ENCODE assay signal across 13 cellular contexts in the genomic region with DNA sequence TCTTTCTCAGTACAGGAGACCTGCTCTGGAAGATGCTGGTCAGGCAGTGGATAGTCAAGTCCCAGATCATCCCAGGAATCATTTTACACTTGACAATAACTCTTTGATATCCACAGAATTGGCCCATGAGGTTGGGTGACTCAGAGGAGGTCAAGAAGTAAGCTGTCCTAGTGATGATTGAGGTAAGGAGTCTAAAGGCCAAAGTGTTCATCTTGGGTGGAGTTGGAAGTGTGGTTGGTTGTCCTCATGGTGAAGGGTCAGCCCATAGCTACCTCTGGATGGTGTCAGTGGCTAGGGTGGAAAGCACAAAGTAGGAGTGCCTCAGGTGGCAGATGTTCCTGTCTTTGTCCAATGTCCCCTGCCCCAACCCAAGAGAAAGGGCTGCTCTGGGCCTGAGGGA. TPM values are rescaled to one million over a fixed set of nuclear protein-coding genes. Genes with fewer than 3 reads are reported as not detected.
DNase-seq lines count a peak whose midpoint lies in the region; ATAC-seq and TF ChIP-seq lines count a peak whose summit lies in the region.
"Had no signal": no experiment of that assay in that cellular context is flagged by ENCODE, and none has a peak within 500 bp of the region (broad histone marks: within the 10 kb centered on the region; RNA-seq: fewer than 3 reads in every experiment).

No MANE protein-coding gene starts in this region.

- no peak for ATAC-seq in activated naive CD8-positive, alpha-beta T cell treated with anti-CD3 and anti-CD28 coated beads, Interleukin-2, amount 10 ng/mL, durations not matched to agents 7 days and 5 days (ENCODE audit: low read depth)
- ATAC-seq in activated naive CD8-positive, alpha-beta T cell treated with anti-CD3 and anti-CD28 coated beads, Interleukin-2, amount 50 U/mL, for 24 hours, result no peak
- ATAC-seq in IMR-90 (ENCODE audit: low read depth) (no peak), left colon (peak; percentile 71)
- ATAC-seq in stimulated activated effector memory CD8-positive, alpha-beta T cell treated with anti-CD3 and anti-CD28 coated beads, Interleukin-12 subunit alpha, Interleukin-12 subunit beta, amount 100 ng/mL, for 72 hours, result no peak

- no peaks in the 10 kb centered on the region for H3K9me1 ChIP-seq in IMR-90 (ENCODE audit: insufficient read depth, low read length)

- H3K27ac Mint-ChIP-seq in activated naive CD8-positive, alpha-beta T cell treated with anti-CD3 and anti-CD28 coated beads, Interleukin-2, amount 10 ng/mL, durations not matched to agents 7 days and 5 days, result peak overlapping the region; percentile 31
- no peak overlapping the region for H3K27ac Mint-ChIP-seq in activated naive CD8-positive, alpha-beta T cell treated with anti-CD3 and anti-CD28 coated beads, Interleukin-2, amount 50 U/mL, for 24 hours
- H3K27ac Mint-ChIP-seq in stimulated activated effector memory CD8-positive, alpha-beta T cell treated with anti-CD3 and anti-CD28 coated beads, Interleukin-12 subunit alpha, Interleukin-12 subunit beta, amount 100 ng/mL, for 72 hours, result no peak overlapping the region
- H3K27ac Mint-ChIP-seq: IgD-negative memory B cell had no signal

- no peak overlapping the region for H2BK5ac ChIP-seq in IMR-90 (ENCODE audit: low read depth, low read length, poor library complexity, severe bottlenecking)

- in situ Hi-C loops in IMR-90 (cut with MboI; ENCODE audit: low sequenced_read_pairs), result loop anchor here (10.0 to 25.0 kb wide), 3 partner anchors 156 to 669 kb away; partner anchors contain the start of genes INSL6 and PLGRKT

- no peak overlapping the region for H4K91ac ChIP-seq in IMR-90 (ENCODE audit: insufficient read depth, low read depth, low read length)

- no peaks in the 10 kb centered on the region for H3K4me1 ChIP-seq in IMR-90 (ENCODE audit: control insufficient read depth, insufficient read depth, low read length)
- H3K4me1 ChIP-seq: BLaER1 had no signal

- POLR2A ChIA-PET in activated naive CD8-positive, alpha-beta T cell treated with anti-CD3 and anti-CD28 coated beads, Interleukin-2, amount 10 ng/mL, durations not matched to agents 7 days and 5 days (lab: Charles Lee), result interaction anchor here (0.7 kb wide), 1 partner anchor 223 kb away, joined by 3 read pairs; no protein-coding TSS in a partner anchor
- POLR2A ChIA-PET in IMR-90 (lab: Charles Lee; ENCODE audit: unreplicated experiment), result no interaction called here

- H4K8ac ChIP-seq in IMR-90 (ENCODE audit: low read depth in 2 of 2, low read length in 2 of 2), result no peak overlapping the region

- H3K9me3 Mint-ChIP-seq in activated naive CD8-positive, alpha-beta T cell treated with anti-CD3 and anti-CD28 coated beads, Interleukin-2, amount 10 ng/mL, durations not matched to agents 7 days and 5 days, result peaks cover 1% of the 10 kb centered on the region
- no peaks in the 10 kb centered on the region for H3K9me3 Mint-ChIP-seq in activated naive CD8-positive, alpha-beta T cell treated with anti-CD3 and anti-CD28 coated beads, Interleukin-2, amount 50 U/mL, for 24 hours
- H3K9me3 Mint-ChIP-seq in stimulated activated effector memory CD8-positive, alpha-beta T cell treated with anti-CD3 and anti-CD28 coated beads, Interleukin-12 subunit alpha, Interleukin-12 subunit beta, amount 100 ng/mL, for 72 hours, result no peaks in the 10 kb centered on the region
- H3K9me3 Mint-ChIP-seq: IgD-negative memory B cell had no signal

- CTCF ChIA-PET in IMR-90 (lab: Yijun Ruan, JAX), result no interaction called here

- no peak for TF ChIP-seq POLR2A in IMR-90 (IDR thresholded peaks at IDR 0.05; ENCODE audit: low read depth, low read length)

- H2AFZ ChIP-seq in IMR-90 (replicated peaks; ENCODE audit: low read length, poor library complexity), result no peak overlapping the region

- no peak for DNase-seq in activated naive CD8-positive, alpha-beta T cell treated with anti-CD3 and anti-CD28 coated beads, Interleukin-2, amount 10 ng/mL, durations not matched to agents 7 days and 5 days
- no peak for DNase-seq in activated naive CD8-positive, alpha-beta T cell treated with anti-CD3 and anti-CD28 coated beads, Interleukin-2, amount 50 U/mL, for 24 hours
- DNase-seq in IMR-90 (no peak), left colon (no peak), NCI-H1105 treated with DMSO at 0.1 percent for 48 hours (lab: John Stamatoyannopoulos, UW) (no peak)
- DNase-seq in activated CD8-positive, alpha-beta memory T cell treated with anti-CD3 and anti-CD28 coated beads, Interleukin-2, amount 50 U/mL, for 48 hours, result no peak
- no peak for DNase-seq in stimulated activated effector memory CD8-positive, alpha-beta T cell treated with anti-CD3 and anti-CD28 coated beads, Interleukin-12 subunit alpha, Interleukin-12 subunit beta, amount 100 ng/mL, for 72 hours (ENCODE audit: low spot score in 2 of 2)
- DNase-seq: 8988T, AML-193, GF-D8 had no signal

- H2AK5ac ChIP-seq in IMR-90 (ENCODE audit: low read depth, low read length), result no peak overlapping the region

- H4K5ac ChIP-seq in IMR-90 (ENCODE audit: low read depth, low read length), result no peak overlapping the region

- H3K4me2 ChIP-seq in IMR-90 (ENCODE audit: low read depth, low read length), result no peak overlapping the region
- H3K4me2 ChIP-seq: BLaER1 had no signal

- no peaks in the 10 kb centered on the region for H3K79me1 ChIP-seq in IMR-90 (ENCODE audit: low read depth in 1 of 2, low read length in 2 of 2)

- TF ChIP-seq CTCF in IMR-90 (conservative IDR thresholded peaks at IDR 0.05; ENCODE audit: low read depth, low read length), result no peak

- no peak overlapping the region for H3K14ac ChIP-seq in IMR-90 (replicated peaks; ENCODE audit: low read depth, low read length)

- no peak overlapping the region for H3K9ac ChIP-seq in IMR-90 (ENCODE audit: low read depth, low read length)
- H3K9ac ChIP-seq: BLaER1 had no signal

- H3K27me3 Mint-ChIP-seq in activated naive CD8-positive, alpha-beta T cell treated with anti-CD3 and anti-CD28 coated beads, Interleukin-2, amount 10 ng/mL, durations not matched to agents 7 days and 5 days, result peaks cover 4% of the 10 kb centered on the region
- no peaks in the 10 kb centered on the region for H3K27me3 Mint-ChIP-seq in activated naive CD8-positive, alpha-beta T cell treated with anti-CD3 and anti-CD28 coated beads, Interleukin-2, amount 50 U/mL, for 24 hours

- H2BK20ac ChIP-seq in IMR-90 (ENCODE audit: low read depth, low read length), result no peak overlapping the region

- intact Hi-C loops in IMR-90 (cut with micrococcal nuclease), result no loop called here
- intact Hi-C loops in left colon (cut with DNase I, micrococcal nuclease), result no loop called here

- H3K4me3 ChIP-seq in IMR-90 (ENCODE audit: insufficient read depth, low read depth, low read length), result no peak overlapping the region
- H3K4me3 ChIP-seq: BLaER1 had no signal

- no peak overlapping the region for H2BK15ac ChIP-seq in IMR-90 (ENCODE audit: low read depth, low read length)

- dilution Hi-C loops in IMR-90 (cut with HindIII; ENCODE audit: low sequenced_read_pairs, unreplicated experiment), result no loop called here

- peaks cover 2% of the 10 kb centered on the region for H3K36me3 Mint-ChIP-seq in activated naive CD8-positive, alpha-beta T cell treated with anti-CD3 and anti-CD28 coated beads, Interleukin-2, amount 10 ng/mL, durations not matched to agents 7 days and 5 days
- H3K36me3 Mint-ChIP-seq in activated naive CD8-positive, alpha-beta T cell treated with anti-CD3 and anti-CD28 coated beads, Interleukin-2, amount 50 U/mL, for 24 hours (ENCODE audit: low read depth), result no peaks in the 10 kb centered on the region
- H3K36me3 Mint-ChIP-seq in stimulated activated effector memory CD8-positive, alpha-beta T cell treated with anti-CD3 and anti-CD28 coated beads, Interleukin-12 subunit alpha, Interleukin-12 subunit beta, amount 100 ng/mL, for 72 hours, result no peaks in the 10 kb centered on the region
- H3K36me3 Mint-ChIP-seq: IgD-negative memory B cell had no signal

- no peak for TF ChIP-seq RAD21 in IMR-90 (IDR thresholded peaks at IDR 0.05; ENCODE audit: low read length)

- H3K9me3 ChIP-seq in IMR-90 (ENCODE audit: control insufficient read depth, insufficient read depth, low read length), result no peaks in the 10 kb centered on the region
- H3K9me3 ChIP-seq: BLaER1 had no signal

- BruUV-seq in IMR-90 (replicated peaks; lab: Mats Ljungman, UMichigan), result no TSS peak

- H3K4me1 Mint-ChIP-seq in activated naive CD8-positive, alpha-beta T cell treated with anti-CD3 and anti-CD28 coated beads, Interleukin-2, amount 10 ng/mL, durations not matched to agents 7 days and 5 days, result peaks cover 6% of the 10 kb centered on the region
- peaks cover 5% of the 10 kb centered on the region for H3K4me1 Mint-ChIP-seq in activated naive CD8-positive, alpha-beta T cell treated with anti-CD3 and anti-CD28 coated beads, Interleukin-2, amount 50 U/mL, for 24 hours
- H3K4me1 Mint-ChIP-seq in stimulated activated effector memory CD8-positive, alpha-beta T cell treated with anti-CD3 and anti-CD28 coated beads, Interleukin-12 subunit alpha, Interleukin-12 subunit beta, amount 100 ng/mL, for 72 hours, result no peaks in the 10 kb centered on the region

- H4K20me1 ChIP-seq in IMR-90 (ENCODE audit: insufficient read depth, low read length), result no peaks in the 10 kb centered on the region
- H4K20me1 ChIP-seq: BLaER1 had no signal

- H3K4ac ChIP-seq in IMR-90 (ENCODE audit: low read depth, low read length), result no peak overlapping the region

- H2BK120ac ChIP-seq in IMR-90 (ENCODE audit: low read depth, low read length), result no peak overlapping the region

- no peak overlapping the region for H3K4me3 Mint-ChIP-seq in activated naive CD8-positive, alpha-beta T cell treated with anti-CD3 and anti-CD28 coated beads, Interleukin-2, amount 10 ng/mL, durations not matched to agents 7 days and 5 days
- H3K4me3 Mint-ChIP-seq in activated naive CD8-positive, alpha-beta T cell treated with anti-CD3 and anti-CD28 coated beads, Interleukin-2, amount 50 U/mL, for 24 hours, result no peak overlapping the region
- H3K4me3 Mint-ChIP-seq in stimulated activated effector memory CD8-positive, alpha-beta T cell treated with anti-CD3 and anti-CD28 coated beads, Interleukin-12 subunit alpha, Interleukin-12 subunit beta, amount 100 ng/mL, for 72 hours, result no peak overlapping the region
- H3K4me3 Mint-ChIP-seq: IgD-negative memory B cell had no signal

- H3K36me3 ChIP-seq in IMR-90 (ENCODE audit: control insufficient read depth, insufficient read depth, low read length), result no peaks in the 10 kb centered on the region
- H3K36me3 ChIP-seq: BLaER1 had no signal

- peak overlapping the region; percentile 37 for H2AK9ac ChIP-seq in IMR-90 (replicated peaks; ENCODE audit: low read depth, low read length, poor library complexity)

- H3K18ac ChIP-seq in IMR-90 (ENCODE audit: low read depth, low read length), result no peak overlapping the region

- no peak overlapping the region for H3K56ac ChIP-seq in IMR-90 (ENCODE audit: extremely low read depth, insufficient read depth, low read length)

- H3K23ac ChIP-seq in IMR-90 (ENCODE audit: low read depth, low read length), result no peak overlapping the region

- no peak overlapping the region for H3K27ac ChIP-seq in IMR-90 (ENCODE audit: insufficient read depth, low read length)
- H3K27ac ChIP-seq: BLaER1, HL-60 had no signal

- no peaks in the 10 kb centered on the region for H3K27me3 ChIP-seq in IMR-90 (ENCODE audit: control insufficient read depth, insufficient read depth, low read length)
- H3K27me3 ChIP-seq: BLaER1 had no signal

RNA-seq across cellular contexts. Expression of gene RCL1, which starts 24.1 kb away (rescaled TPM):
- total RNA-seq in activated naive CD8-positive, alpha-beta T cell treated with anti-CD3 and anti-CD28 coated beads, Interleukin-2, amount 10 ng/mL, durations not matched to agents 7 days and 5 days, result 10 to 100 TPM; 14.4 to 15.1 TPM
- total RNA-seq in IMR-90 (2012; rRNA removed) (13.8 and 14.7 TPM in 2 replicates), left colon (10 to 100 TPM in 1 of 2 donors, 1 to 10 TPM in 1; 9.3 to 10.6 TPM)
- 11.4 and 12.3 TPM in 2 replicates for polyA plus RNA-seq in IMR-90 (2012; rRNA removed)
- polyA plus RNA-seq in IMR-90 (2012; cell fraction: cytosol; rRNA removed), result 5.9 and 6.8 TPM in 2 replicates
- 5.6 and 7.6 TPM in 2 replicates for polyA plus RNA-seq in IMR-90 (2012; cell fraction: nucleus; rRNA removed; ENCODE audit: low replicate concordance)

RNA-seq across cellular contexts. Expression of gene AK3, which starts 27.7 kb away (rescaled TPM):
- 10 to 100 TPM; 40.1 to 41.7 TPM for total RNA-seq in activated naive CD8-positive, alpha-beta T cell treated with anti-CD3 and anti-CD28 coated beads, Interleukin-2, amount 10 ng/mL, durations not matched to agents 7 days and 5 days
- total RNA-seq in IMR-90 (2012; rRNA removed) (24.7 and 33.3 TPM in 2 replicates), left colon (10 to 100 TPM; 89.1 to 95.7 TPM)
- polyA plus RNA-seq in IMR-90 (2012; rRNA removed), result 20.2 and 26.2 TPM in 2 replicates
- polyA plus RNA-seq in IMR-90 (2012; cell fraction: cytosol; rRNA removed), result 4.7 and 9.4 TPM in 2 replicates
- 3.7 and 17.3 TPM in 2 replicates for polyA plus RNA-seq in IMR-90 (2012; cell fraction: nucleus; rRNA removed; ENCODE audit: low replicate concordance)
